8 cellular contexts compared by ENCODE assay signal in the genomic region with DNA sequence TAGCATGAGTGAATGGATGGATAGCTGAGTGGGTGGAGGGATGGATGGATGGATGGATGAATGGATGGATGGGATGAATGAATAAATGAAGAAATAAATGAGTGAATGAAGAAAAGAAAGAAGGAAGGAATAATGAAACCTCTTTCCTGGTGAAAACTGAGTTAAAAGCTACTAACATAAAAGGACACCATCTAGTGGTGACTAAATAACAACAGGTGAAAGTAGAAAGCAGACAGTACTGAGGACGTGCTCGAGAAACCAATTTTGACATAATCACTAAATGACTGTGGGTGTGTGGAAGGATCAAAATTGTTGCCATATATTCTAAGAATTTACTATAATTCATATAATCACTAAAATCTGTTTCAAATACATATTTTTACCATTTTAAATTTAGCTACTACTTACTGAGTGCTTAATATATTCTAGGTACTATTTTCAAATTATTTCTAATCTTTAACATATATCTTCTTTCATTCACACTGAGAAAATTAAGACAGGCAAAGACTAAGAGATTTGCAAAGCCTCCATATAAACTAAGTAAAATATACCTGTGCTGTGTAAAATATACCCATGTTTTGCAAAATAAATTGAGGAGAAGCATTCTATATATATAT.
A peak's percentile ranks its signal among the peaks of the same experiment; 100 is the strongest.
DNase-seq lines count a peak whose midpoint lies in the region; ATAC-seq, FAIRE-seq and TF ChIP-seq lines count a peak whose summit lies in the region.

No MANE protein-coding gene starts in this region.

- no peak overlapping the region for H3K4me2 ChIP-seq in neural cell (ENCODE audit: low read length)

- peak; percentile 49 for TF ChIP-seq CTCF in GM12873 (IDR thresholded peaks at IDR 0.05; ENCODE audit: insufficient read depth, low read depth, low read length, missing control alignments)
- TF ChIP-seq CTCF in bronchial epithelial cell (IDR thresholded peaks at IDR 0.05; ENCODE audit: insufficient read depth, low read length, severe bottlenecking): peak; percentile 50
- peak; percentile 66 for TF ChIP-seq CTCF in neural cell (IDR thresholded peaks at IDR 0.05; ENCODE audit: poor library complexity, severe bottlenecking)

- no peaks in the 10 kb centered on the region for H3K9me3 ChIP-seq in neural cell (ENCODE audit: low read length)

- ATAC-seq in HG02870 (IDR thresholded peaks at IDR 0.05; ENCODE audit: unreplicated experiment) (peak; percentile 62), sciatic nerve (no peak)

- H3K4me3 ChIP-seq in bronchial epithelial cell (ENCODE audit: low read depth, low read length): no peak overlapping the region
- H3K4me3 ChIP-seq in neural cell (ENCODE audit: low read length): no peak overlapping the region

- H3K27me3 ChIP-seq in bronchial epithelial cell (ENCODE audit: control insufficient read depth, insufficient read depth, low read length): no peaks in the 10 kb centered on the region
- H3K27me3 ChIP-seq in neural cell (ENCODE audit: insufficient read depth, low read depth, low read length): no peaks in the 10 kb centered on the region

- no peaks in the 10 kb centered on the region for H3F3A ChIP-seq in neural cell (ENCODE audit: insufficient read depth, low read length, poor library complexity, severe bottlenecking)

- H3K27ac ChIP-seq in neural cell (ENCODE audit: low read length): peak overlapping the region; percentile 63

- no peaks in the 10 kb centered on the region for H3K9me2 ChIP-seq in neural cell (ENCODE audit: insufficient read depth, low read length)

- peak; percentile 71 for TF ChIP-seq RAD21 in neural cell (conservative IDR thresholded peaks at IDR 0.05)

- no peaks in the 10 kb centered on the region for H4K20me1 ChIP-seq in neural cell (ENCODE audit: insufficient read depth)

- no peak for TF ChIP-seq EP300 in neural cell (conservative IDR thresholded peaks at IDR 0.05; ENCODE audit: poor library complexity, severe bottlenecking)

- intact Hi-C loops in sciatic nerve (cut with DNase I): no loop called here

- H3K9ac ChIP-seq in neural cell (ENCODE audit: low read length): no peak overlapping the region

- no peaks in the 10 kb centered on the region for H3K79me2 ChIP-seq in neural cell (replicated peaks; ENCODE audit: insufficient read depth, low read length)

- H2AFZ ChIP-seq in neural cell (ENCODE audit: low read depth, low read length): no peak overlapping the region

- FAIRE-seq in bronchial epithelial cell (lab: Jason Lieb, UNC): no peak

- DNase-seq in NCI-H2196 (lab: John Stamatoyannopoulos, UW; ENCODE audit: unreplicated experiment) (peak; percentile 3), bronchial epithelial cell (ENCODE audit: low read depth) (peak; percentile 38), sciatic nerve (ENCODE audit: low spot score) (no peak), T1000 (lab: John Stamatoyannopoulos, UW) (no peak), mucosa of gallbladder (ENCODE audit: low spot score) (no peak)

- no peaks in the 10 kb centered on the region for H3K36me3 ChIP-seq in bronchial epithelial cell (ENCODE audit: control insufficient read depth, insufficient read depth, low read length)
- no peaks in the 10 kb centered on the region for H3K36me3 ChIP-seq in neural cell (ENCODE audit: insufficient read depth, low read length)

TF ChIP-seq in neural cell, 6 proteins besides CTCF, POLR2A, EP300 and RAD21:
- TF ChIP-seq POLR2AphosphoS5 (IDR thresholded peaks at IDR 0.05) (no peak), EZH2 (IDR thresholded peaks at IDR 0.05; ENCODE audit: borderline replicate concordance, insufficient read depth, low read length, poor library complexity, severe bottlenecking) (no peak), SMC3 (conservative IDR thresholded peaks at IDR 0.05; ENCODE audit: poor library complexity) (peak; percentile 70)

Comparison
In these comparisons a context has a peak if more than half of its experiments do, and no peak if none do; other contexts are left out.
1. DNase-seq: peak in NCI-H2196 (single experiment) and bronchial epithelial cell (single experiment); none in sciatic nerve (single experiment), T1000 (single experiment) and mucosa of gallbladder (single experiment).
2. Peak in every context shown above with its lines, with median percentiles within 50 percentile points of each other: CTCF ChIP-seq.